In genomic region chr12:98515368-98516183, GRCh38 we compare ENCODE assay signal across 1 cellular context.
A peak's percentile ranks its signal among the peaks of the same experiment; 100 is the strongest.
TF ChIP-seq lines count a peak whose summit lies in the region.

TSS of gene TMPO (plus strand) at chr12:98515590. CDS start at chr12:98515868, 278 bp downstream.

TF ChIP-seq in GM12878, 131 proteins besides CTCF, POLR2A, EP300 and RAD21 (continued from another document):
- no peak for TF ChIP-seq CEBPZ (IDR thresholded peaks at IDR 0.05; ENCODE audit: low read depth, low read length)
- peak; percentile 48; the same call in 1 of the 2 replicates for TF ChIP-seq TARDBP (IDR thresholded peaks at IDR 0.05; ENCODE audit: borderline replicate concordance)
- TF ChIP-seq TCF3 (IDR thresholded peaks at IDR 0.05; ENCODE audit: borderline replicate concordance, insufficient read depth, low read depth, low read length): 0 out of 2 replicates have a peak, but pooled peaks have one; percentile 22
